ENCODE assay signal across 10 cellular contexts in the genomic region with DNA sequence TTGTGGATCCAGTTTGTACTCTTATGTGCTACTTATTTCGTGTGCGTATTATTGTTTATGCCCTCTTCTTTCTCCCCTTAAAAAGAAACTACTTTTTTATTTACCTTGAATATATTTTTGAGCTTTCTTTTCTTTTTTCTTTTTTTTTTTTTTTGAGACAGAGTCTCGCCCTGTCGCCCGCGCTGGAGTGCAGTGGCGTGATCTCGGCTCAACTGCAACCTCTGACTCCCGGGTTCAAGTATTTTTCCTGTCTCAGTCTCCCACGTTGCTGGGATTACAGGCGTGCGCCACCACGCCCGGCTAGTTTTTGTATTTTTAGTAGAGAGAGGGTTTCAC. TPM values are rescaled to one million over a fixed set of nuclear protein-coding genes. Genes with fewer than 3 reads are reported as not detected.
A peak's percentile ranks its signal among the peaks of the same experiment; 100 is the strongest.
DNase-seq lines count a peak whose midpoint lies in the region; ATAC-seq and TF ChIP-seq lines count a peak whose summit lies in the region.
"Had no signal": no experiment of that assay in that cellular context is flagged by ENCODE, and none has a peak within 500 bp of the region (broad histone marks: within the 10 kb centered on the region; RNA-seq: fewer than 3 reads in every experiment).

No MANE protein-coding gene starts in this region.

- DNase-seq in CD8-positive, alpha-beta T cell, result no peak
- DNase-seq in OCI-LY7 (ENCODE audit: low spot score) (no peak), epithelial cell of esophagus (ENCODE audit: low read depth) (no peak), osteocyte (ENCODE audit: extremely low spot score, unreplicated experiment) (no peak), NCI-H1436 (lab: John Stamatoyannopoulos, UW) (no peak), NCI-H748 treated with DMSO at 0.1 percent for 48 hours (lab: John Stamatoyannopoulos, UW) (no peak), amygdala (lab: John Stamatoyannopoulos, UW) (no peak)
- DNase-seq: anterior cingulate cortex, NCI-H1694 had no signal

- H3K27me3 Mint-ChIP-seq in CD8-positive, alpha-beta T cell (ENCODE audit: low read depth), result no peaks in the 10 kb centered on the region
- no peaks in the 10 kb centered on the region for H3K27me3 Mint-ChIP-seq in osteocyte (ENCODE audit: unreplicated experiment)

- peak overlapping the region; percentile 98 for H3K27ac Mint-ChIP-seq in CD8-positive, alpha-beta T cell
- peak overlapping the region; percentile 85 for H3K27ac Mint-ChIP-seq in osteocyte (ENCODE audit: unreplicated experiment)

- H3K36me3 Mint-ChIP-seq in CD8-positive, alpha-beta T cell, result peaks cover 11% of the 10 kb centered on the region
- H3K36me3 Mint-ChIP-seq in osteocyte (ENCODE audit: unreplicated experiment), result no peaks in the 10 kb centered on the region

- peaks cover 63% of the 10 kb centered on the region for H3K4me1 Mint-ChIP-seq in CD8-positive, alpha-beta T cell (ENCODE audit: low read depth)
- peaks cover 23% of the 10 kb centered on the region for H3K4me1 Mint-ChIP-seq in osteocyte (ENCODE audit: unreplicated experiment)

- H3K27me3 ChIP-seq in CD8-positive, alpha-beta T cell (ENCODE audit: insufficient read depth, low read length), result no peaks in the 10 kb centered on the region

- H3K4me3 ChIP-seq in CD8-positive, alpha-beta T cell (ENCODE audit: low read depth, low read length), result peak overlapping the region; percentile 98
- H3K4me3 ChIP-seq in OCI-LY7 (ENCODE audit: low read depth, low read length, poor library complexity, severe bottlenecking) (peak overlapping the region; percentile 76), epithelial cell of esophagus (ENCODE audit: low read length) (peak overlapping the region; percentile 84)

- no peaks in the 10 kb centered on the region for H3K9me3 Mint-ChIP-seq in CD8-positive, alpha-beta T cell
- no peaks in the 10 kb centered on the region for H3K9me3 Mint-ChIP-seq in osteocyte (ENCODE audit: unreplicated experiment)

- CTCF ChIA-PET in CD8-positive, alpha-beta T cell (lab: Charles Lee), result interaction anchor here (1.5 kb wide), 1 partner anchor 22 kb away, joined by 6 read pairs; a partner anchor contains a TSS
- CTCF ChIA-PET in OCI-LY7 (lab: Charles Lee; ENCODE audit: unreplicated experiment), result no interaction called here

- no peaks in the 10 kb centered on the region for H3K9me2 ChIP-seq in OCI-LY7 (ENCODE audit: insufficient read depth, low read length)

- peak overlapping the region; percentile 74 for H3K4me2 ChIP-seq in OCI-LY7 (ENCODE audit: low read length)

- H3K4me1 ChIP-seq in CD8-positive, alpha-beta T cell (ENCODE audit: insufficient read depth, low read length), result peaks cover 54% of the 10 kb centered on the region
- peaks cover 55% of the 10 kb centered on the region for H3K4me1 ChIP-seq in OCI-LY7 (ENCODE audit: insufficient read depth, low read length, poor library complexity, severe bottlenecking)

- peaks cover 5% of the 10 kb centered on the region for H3K36me3 ChIP-seq in CD8-positive, alpha-beta T cell (ENCODE audit: insufficient read depth, low read length)
- peaks cover 25% of the 10 kb centered on the region for H3K36me3 ChIP-seq in OCI-LY7 (ENCODE audit: insufficient read depth, low read length)

- ATAC-seq in CD8-positive, alpha-beta T cell, result no peak
- ATAC-seq in GM21381 (IDR thresholded peaks at IDR 0.05; ENCODE audit: unreplicated experiment), result no peak

- POLR2A ChIA-PET in CD8-positive, alpha-beta T cell (lab: Charles Lee), result interaction anchor here (0.6 to 4.0 kb wide), 4 partner anchors 22 to 1175 kb away, joined by 3 to 31 read pairs (median 3); a partner anchor contains a TSS
- POLR2A ChIA-PET in OCI-LY7 (lab: Charles Lee), result interaction anchor here (1.0 to 7.5 kb wide), 5 partner anchors 13 to 114 kb away, joined by 3 to 85 read pairs (median 4); a partner anchor contains a TSS

- TSS peak; percentile 67 for BruUV-seq in OCI-LY7 (replicated peaks; lab: Mats Ljungman, UMichigan)

- peak overlapping the region; percentile 97 for H3K27ac ChIP-seq in CD8-positive, alpha-beta T cell (ENCODE audit: low read depth, low read length)
- H3K27ac ChIP-seq in OCI-LY7 (ENCODE audit: low read depth, low read length, poor library complexity, severe bottlenecking), result no peak overlapping the region

- H3K9me3 ChIP-seq in CD8-positive, alpha-beta T cell (ENCODE audit: low read length), result no peaks in the 10 kb centered on the region
- H3K9me3 ChIP-seq in OCI-LY7 (ENCODE audit: low read length), result no peaks in the 10 kb centered on the region

- peaks cover 22% of the 10 kb centered on the region for H4K20me1 ChIP-seq in OCI-LY7 (ENCODE audit: insufficient read depth, low read length)

- no peak overlapping the region for H2AFZ ChIP-seq in OCI-LY7 (ENCODE audit: low read length)

- intact Hi-C loops in CD8-positive, alpha-beta T cell (cut with DNase I, micrococcal nuclease), result loop anchor here (1.0 to 10.0 kb wide), 10 partner anchors 22 to 1217 kb away; a partner anchor contains a TSS
- intact Hi-C loops in OCI-LY7 (cut with micrococcal nuclease; ENCODE audit: unreplicated experiment), result loop anchor here (10.0 kb wide), 1 partner anchor 330 kb away; a partner anchor contains a TSS

- peaks cover 60% of the 10 kb centered on the region for H3K79me2 ChIP-seq in OCI-LY7 (ENCODE audit: insufficient read depth, low read depth, low read length)

- TF ChIP-seq CTCF in CD8-positive, alpha-beta T cell (IDR thresholded peaks at IDR 0.05), result no peak
- TF ChIP-seq CTCF in OCI-LY7 (conservative IDR thresholded peaks at IDR 0.05; ENCODE audit: low read length), result no peak
- TF ChIP-seq CTCF in epithelial cell of esophagus (IDR thresholded peaks at IDR 0.05; ENCODE audit: insufficient read depth, low read depth, low read length, missing control alignments), result no peak
- TF ChIP-seq CTCF in osteocyte (IDR thresholded peaks at IDR 0.05), result no peak

- H3K4me3 Mint-ChIP-seq in CD8-positive, alpha-beta T cell, result peak overlapping the region; percentile 99
- peak overlapping the region; percentile 97 for H3K4me3 Mint-ChIP-seq in osteocyte (ENCODE audit: unreplicated experiment)

RNA-seq across cellular contexts. Expression of a gene that starts 1.5 kb away (rescaled TPM):
- 10 to 100 TPM; 64.0 to 65.1 TPM for total RNA-seq in CD8-positive, alpha-beta T cell
- total RNA-seq in OCI-LY7 (2014; rRNA removed; shearing (Covaris generic)), result 22.8 and 32.6 TPM in 2 replicates
- total RNA-seq in OCI-LY7 (2022), result 35.4 and 35.5 TPM in 2 replicates
- 27.9 and 30.4 TPM in 2 replicates for total RNA-seq in osteocyte

RNA-seq across cellular contexts. Expression of a gene that starts 21.9 kb away (rescaled TPM):
- 1,000 to 10,000 TPM; 1,951 to 2,020 TPM for total RNA-seq in CD8-positive, alpha-beta T cell
- total RNA-seq in OCI-LY7 (2014; rRNA removed; shearing (Covaris generic)), result 2,776 and 2,813 TPM in 2 replicates
- total RNA-seq in OCI-LY7 (2022) (1,952 and 2,115 TPM in 2 replicates), osteocyte (991 and 1,002 TPM in 2 replicates)

RNA-seq across cellular contexts. Expression of a gene that starts 55.1 kb away (rescaled TPM):
- total RNA-seq in CD8-positive, alpha-beta T cell, result under 1 TPM in 1 of 2 experiments, not detected in 1; 0.61 TPM
- total RNA-seq in OCI-LY7 (2014; rRNA removed; shearing (Covaris generic)), result not detected in 2 replicates
- not detected in 2 replicates for total RNA-seq in OCI-LY7 (2022)
- total RNA-seq in osteocyte, result not detected in 2 replicates
